9 cellular contexts compared by ENCODE assay signal in genomic region chr1:3746784-3747521, GRCh38. TPM values are rescaled to one million over a fixed set of nuclear protein-coding genes. Genes with fewer than 3 reads are reported as not detected.
DNase-seq lines count a peak whose midpoint lies in the region; ATAC-seq lines count a peak whose summit lies in the region.
"Had no signal": no experiment of that assay in that cellular context is flagged by ENCODE, and none has a peak within 500 bp of the region (broad histone marks: within the 10 kb centered on the region; RNA-seq: fewer than 3 reads in every experiment).

No MANE protein-coding gene starts in this region.

- peaks cover 18% of the 10 kb centered on the region for H3K4me1 Mint-ChIP-seq in activated CD4-positive, alpha-beta T cell treated with anti-CD3 and anti-CD28 coated beads, Interleukin-2, amount 10 ng/mL, durations not matched to agents 24 days and 14 days

- H3K36me3 Mint-ChIP-seq in activated CD4-positive, alpha-beta T cell treated with anti-CD3 and anti-CD28 coated beads, Interleukin-2, amount 10 ng/mL, durations not matched to agents 24 days and 14 days (ENCODE audit: low read depth) = peaks cover 4% of the 10 kb centered on the region

- H3K4me3 Mint-ChIP-seq in activated CD4-positive, alpha-beta T cell treated with anti-CD3 and anti-CD28 coated beads, Interleukin-2, amount 10 ng/mL, durations not matched to agents 24 days and 14 days = peak overlapping the region; percentile 81

- peak overlapping the region; percentile 41 for H3K27ac Mint-ChIP-seq in activated CD4-positive, alpha-beta T cell treated with anti-CD3 and anti-CD28 coated beads, Interleukin-2, amount 10 ng/mL, durations not matched to agents 24 days and 14 days

- no peaks in the 10 kb centered on the region for H3K9me3 Mint-ChIP-seq in activated CD4-positive, alpha-beta T cell treated with anti-CD3 and anti-CD28 coated beads, Interleukin-2, amount 10 ng/mL, durations not matched to agents 24 days and 14 days

- ATAC-seq in HG02678 (IDR thresholded peaks at IDR 0.05; ENCODE audit: unreplicated experiment) (peak; percentile 92), left lobe of liver (peak; percentile 99), GM18858 (IDR thresholded peaks at IDR 0.05; ENCODE audit: unreplicated experiment) (no peak)

- intact Hi-C loops in activated CD4-positive, alpha-beta T cell treated with anti-CD3 and anti-CD28 coated beads, Interleukin-2, amount 10 ng/mL, durations not matched to agents 24 days and 14 days (cut with micrococcal nuclease) = loop anchor here (1.0 kb wide), 1 partner anchor 49 kb away; the partner anchor contains the start of gene LRRC47

- DNase-seq in EH (ENCODE audit: low read depth) (peak; percentile 76), NCI-H2227 treated with DMSO at 0.1 percent for 48 hours (lab: John Stamatoyannopoulos, UW) (peak; percentile 82), dedifferentiated amniotic fluid mesenchymal stem cell (ENCODE audit: extremely low spot score) (peak; percentile 46), left lobe of liver (ENCODE audit: low spot score) (peak; percentile 91)
- peak; percentile 97 for DNase-seq in activated CD4-positive, alpha-beta T cell treated with anti-CD3 and anti-CD28 coated beads, Interleukin-2, amount 10 ng/mL, durations not matched to agents 24 days and 14 days
- peak; percentile 91 to 96 for DNase-seq in stimulated activated CD4-positive, alpha-beta T cell treated with anti-CD3 and anti-CD28 coated beads, Interleukin-2, amount 100 ng/mL, for 24 hours

- H3K27me3 Mint-ChIP-seq in activated CD4-positive, alpha-beta T cell treated with anti-CD3 and anti-CD28 coated beads, Interleukin-2, amount 10 ng/mL, durations not matched to agents 24 days and 14 days = no peaks in the 10 kb centered on the region

RNA-seq across cellular contexts. Expression of gene CCDC27, which starts 5.3 kb away (rescaled TPM):
- total RNA-seq in activated CD4-positive, alpha-beta T cell treated with anti-CD3 and anti-CD28 coated beads, Interleukin-2, amount 10 ng/mL, durations not matched to agents 24 days and 14 days = not detected in 2 replicates
- not detected for total RNA-seq in left lobe of liver
- total RNA-seq: subcutaneous adipose tissue had no signal

RNA-seq across cellular contexts. Expression of gene SMIM1, which starts 25.6 kb away (rescaled TPM):
- 0.66 and 1.4 TPM in 2 replicates for total RNA-seq in activated CD4-positive, alpha-beta T cell treated with anti-CD3 and anti-CD28 coated beads, Interleukin-2, amount 10 ng/mL, durations not matched to agents 24 days and 14 days
- 4.9 TPM for total RNA-seq in left lobe of liver

RNA-seq across cellular contexts. Expression of gene LRRC47, which starts 49.3 kb away (rescaled TPM):
- 40.8 and 46.0 TPM in 2 replicates for total RNA-seq in activated CD4-positive, alpha-beta T cell treated with anti-CD3 and anti-CD28 coated beads, Interleukin-2, amount 10 ng/mL, durations not matched to agents 24 days and 14 days
- total RNA-seq in left lobe of liver = 27.5 TPM

Comparison
In these comparisons a context has a peak if more than half of its experiments do, and no peak if none do; other contexts are left out.
1. DNase-seq: peak in every context shown above with its lines; median percentile 97 in activated CD4-positive, alpha-beta T cell treated with anti-CD3 and anti-CD28 coated beads, Interleukin-2, amount 10 ng/mL, durations not matched to agents 24 days and 14 days; 94 in stimulated activated CD4-positive, alpha-beta T cell treated with anti-CD3 and anti-CD28 coated beads, Interleukin-2, amount 100 ng/mL, for 24 hours; 91 in left lobe of liver; 82 in NCI-H2227 treated with DMSO at 0.1 percent for 48 hours; 76 in EH; 46 in dedifferentiated amniotic fluid mesenchymal stem cell.